19 cellular contexts compared by ENCODE assay signal in the genomic region with DNA sequence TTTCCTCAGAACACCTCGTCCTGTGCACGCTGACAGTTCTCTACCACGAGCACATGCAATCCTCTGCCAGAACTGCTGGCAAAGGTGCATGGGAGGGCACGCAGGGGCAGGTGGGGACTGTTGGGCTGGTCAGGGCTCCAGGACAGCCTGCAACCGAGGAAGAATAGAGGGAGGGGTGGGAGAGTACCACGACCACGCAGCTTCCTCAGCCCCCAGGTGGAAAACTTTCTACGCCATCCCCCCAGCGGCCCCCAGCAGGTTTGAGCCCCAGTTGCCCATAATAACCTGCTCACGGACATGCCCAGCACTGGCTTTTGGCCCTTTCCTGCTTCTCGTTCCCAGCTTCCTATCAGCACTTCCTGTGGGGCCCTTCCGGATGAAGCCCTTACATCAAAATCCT.
A peak's percentile ranks its signal among the peaks of the same experiment; 100 is the strongest.
DNase-seq lines count a peak whose midpoint lies in the region; ATAC-seq, FAIRE-seq and TF ChIP-seq lines count a peak whose summit lies in the region.
"Had no signal": no experiment of that assay in that cellular context is flagged by ENCODE, and none has a peak within 500 bp of the region (broad histone marks: within the 10 kb centered on the region; RNA-seq: fewer than 3 reads in every experiment).

No MANE protein-coding gene starts in this region.

- no peak overlapping the region for H2BK15ac ChIP-seq in H9 (ENCODE audit: low read depth, low read length)

- no peaks in the 10 kb centered on the region for H3K36me3 Mint-ChIP-seq in H9 (ENCODE audit: insufficient read depth in 1 of 3, low read depth in 3 of 3)
- H3K36me3 Mint-ChIP-seq: CD4-positive, alpha-beta memory T cell had no signal

- H2AK5ac ChIP-seq in H9 (ENCODE audit: insufficient read length, low read length) (no peak overlapping the region), trophoblast cell (ENCODE audit: low read length) (no peak overlapping the region)

- no peaks in the 10 kb centered on the region for H3K27me3 Mint-ChIP-seq in H9 (ENCODE audit: low read depth)

- POLR2A ChIA-PET in endothelial cell of umbilical vein (lab: Charles Lee), result no interaction called here

- H3K27me3 ChIP-seq in BLaER1 (no peaks in the 10 kb centered on the region), H9 (ENCODE audit: insufficient read depth, low read length) (0 out of 2 replicates have a peak, but pooled peaks cover 2% of the 10 kb centered on the region), endothelial cell of umbilical vein (ENCODE audit: control insufficient read depth in 2 of 2, insufficient read depth in 2 of 2, low read length in 2 of 2) (peaks cover 4% of the 10 kb centered on the region in 2 experiments), trophoblast cell (ENCODE audit: insufficient read depth, low read length) (no peaks in the 10 kb centered on the region)

- no peak for TF ChIP-seq CTCF in H9 (conservative IDR thresholded peaks at IDR 0.05)
- no peak for TF ChIP-seq CTCF in endothelial cell of umbilical vein (IDR thresholded peaks at IDR 0.05; ENCODE audit: extremely low read depth in 1 of 2, insufficient read depth in 1 of 2, low read depth in 1 of 2, low read length in 2 of 2)

- peak; percentile 62 for FAIRE-seq in endothelial cell of umbilical vein (lab: Jason Lieb, UNC)
- FAIRE-seq: G401.6, GM12891 had no signal

- H3T11ph ChIP-seq in H9 (ENCODE audit: low read length), result no peak overlapping the region

- dilution Hi-C loops in endothelial cell of umbilical vein (cut with MboI; ENCODE audit: extremely low pct_ligation_motif_present, low sequenced_read_pairs), result no loop called here

- H3K4me3 Mint-ChIP-seq in H9, result no peak overlapping the region
- H3K4me3 Mint-ChIP-seq: CD4-positive, alpha-beta memory T cell; GM23338; HFFc6 had no signal

- H3K79me2 ChIP-seq in H9 (ENCODE audit: insufficient read depth, low read length) (no peaks in the 10 kb centered on the region), endothelial cell of umbilical vein (ENCODE audit: control insufficient read depth, insufficient read depth, low read length) (no peaks in the 10 kb centered on the region), trophoblast cell (ENCODE audit: control insufficient read depth, insufficient read depth, low read length, poor library complexity) (no peaks in the 10 kb centered on the region)

- H3K9me1 ChIP-seq in endothelial cell of umbilical vein (replicated peaks; ENCODE audit: control insufficient read depth, extremely low read depth, insufficient read depth, low read length), result no peaks in the 10 kb centered on the region

- H2BK120ac ChIP-seq in H9 (ENCODE audit: low read depth, low read length, poor library complexity, severe bottlenecking) (no peak overlapping the region), trophoblast cell (ENCODE audit: insufficient read depth, low read length, poor library complexity) (no peak overlapping the region)

- H3K18ac ChIP-seq in H9 (ENCODE audit: insufficient read length, low read depth, low read length) (peak overlapping the region; percentile 39), trophoblast cell (ENCODE audit: low read length) (no peak overlapping the region)

- ATAC-seq in HG03196 (IDR thresholded peaks at IDR 0.05; ENCODE audit: unreplicated experiment), result no peak
- ATAC-seq: GM23338 had no signal

- CTCF ChIA-PET in endothelial cell of umbilical vein (lab: Charles Lee), result interaction anchor here (0.8 to 1.6 kb wide), 7 partner anchors 10 to 553 kb away, joined by 3 to 6 read pairs (median 3); no protein-coding TSS in a partner anchor

- no peak overlapping the region for H2AFZ ChIP-seq in H9 (ENCODE audit: low read length)
- peak overlapping the region; percentile 68 for H2AFZ ChIP-seq in endothelial cell of umbilical vein (ENCODE audit: low read depth, low read length)
- H2AFZ ChIP-seq in trophoblast cell (ENCODE audit: insufficient read depth, low read length, poor library complexity), result no peak overlapping the region
- H2AFZ ChIP-seq: GM23338 had no signal

- no peak overlapping the region for H2BK20ac ChIP-seq in H9 (ENCODE audit: low read depth, low read length, poor library complexity, severe bottlenecking)

- H3K36me3 ChIP-seq in BLaER1 (no peaks in the 10 kb centered on the region), endothelial cell of umbilical vein (ENCODE audit: control insufficient read depth in 2 of 2, extremely low read depth in 1 of 2, insufficient read depth in 2 of 2, low read length in 2 of 2) (no peaks in the 10 kb centered on the region), trophoblast cell (ENCODE audit: control insufficient read depth in 1 of 2, insufficient read depth in 2 of 2, low read length in 2 of 2) (no peaks in the 10 kb centered on the region)

- H3K4me3 ChIP-seq in BLaER1, result no peak overlapping the region
- H3K4me3 ChIP-seq in endothelial cell of umbilical vein (replicated peaks in 1 of 3; ENCODE audit: insufficient read depth in 1 of 3, low read depth in 1 of 3, low read length in 3 of 3), result no peak overlapping the region
- H3K4me3 ChIP-seq in trophoblast cell (ENCODE audit: low read depth, low read length), result no peak overlapping the region
- H3K4me3 ChIP-seq: GM23338 had no signal

- H3K4ac ChIP-seq in H9 (ENCODE audit: low read depth, low read length) (no peak overlapping the region), trophoblast cell (ENCODE audit: low read depth, low read length) (no peak overlapping the region)

- H3K4me2 ChIP-seq in BLaER1 (peak overlapping the region; percentile 21), H9 (ENCODE audit: insufficient read depth, insufficient read length, low read length) (no peak overlapping the region), endothelial cell of umbilical vein (ENCODE audit: insufficient read depth, low read length) (peak overlapping the region; percentile 26), trophoblast cell (ENCODE audit: low read length) (no peak overlapping the region)
- H3K4me2 ChIP-seq: GM23338 had no signal

- no peaks in the 10 kb centered on the region for H3K9me3 Mint-ChIP-seq in H9
- H3K9me3 Mint-ChIP-seq: CD4-positive, alpha-beta memory T cell; GM23338; HFFc6 had no signal

- H3K9ac ChIP-seq in BLaER1, result no peak overlapping the region
- H3K9ac ChIP-seq in H9 (ENCODE audit: extremely low read depth, insufficient read length, low read length), result no peak overlapping the region
- no peak overlapping the region for H3K9ac ChIP-seq in endothelial cell of umbilical vein (replicated peaks; ENCODE audit: extremely low read depth, insufficient read depth, low read length)
- peak overlapping the region; percentile 2 for H3K9ac ChIP-seq in trophoblast cell (ENCODE audit: low read length)

- no TSS peak for BruUV-seq in endothelial cell of umbilical vein (replicated peaks; lab: Mats Ljungman, UMichigan)

- no peak overlapping the region for H4K12ac ChIP-seq in trophoblast cell (ENCODE audit: low read depth, low read length)

- no peak for TF ChIP-seq POLR2A in endothelial cell of umbilical vein (IDR thresholded peaks at IDR 0.05; ENCODE audit: low read depth, low read length)

- no CpG with 5 or more reads among the region's 12 CpGs for WGBS in H9 (ENCODE audit: extremely low coverage, insufficient read length, low lambda C conversion rate)
- no CpG with 5 or more reads among the region's 12 CpGs for WGBS in trophoblast cell (ENCODE audit: extremely low coverage, insufficient coverage, insufficient read length)

- no peak overlapping the region for H4K5ac ChIP-seq in H9 (ENCODE audit: insufficient read length, low read depth, low read length)

- H3K14ac ChIP-seq in H9 (ENCODE audit: insufficient read depth, low read length), result no peak overlapping the region
- H3K14ac ChIP-seq in trophoblast cell (ENCODE audit: low read length), result no peak overlapping the region

- peaks cover 6 to 12% of the 10 kb centered on the region in 2 experiments for H3K4me1 Mint-ChIP-seq in H9
- H3K4me1 Mint-ChIP-seq: CD4-positive, alpha-beta memory T cell had no signal

- H2BK5ac ChIP-seq in H9 (ENCODE audit: insufficient read length, low read length) (no peak overlapping the region), trophoblast cell (ENCODE audit: low read depth, low read length, poor library complexity) (no peak overlapping the region)

- H3K56ac ChIP-seq in H9 (ENCODE audit: insufficient read length, low read depth, low read length), result no peak overlapping the region

- H3K27ac ChIP-seq in BLaER1, result no peak overlapping the region
- no peak overlapping the region for H3K27ac ChIP-seq in H9 (ENCODE audit: insufficient read length, low read depth, low read length)
- no peak overlapping the region for H3K27ac ChIP-seq in endothelial cell of umbilical vein (ENCODE audit: insufficient read depth, low read depth, low read length)
- no peak overlapping the region for H3K27ac ChIP-seq in trophoblast cell (ENCODE audit: low read depth, low read length)
- H3K27ac ChIP-seq: C4-2B had no signal

- no peak overlapping the region for H4K8ac ChIP-seq in H9 (replicated peaks; ENCODE audit: insufficient read length, low read depth, low read length)
- no peak overlapping the region for H4K8ac ChIP-seq in trophoblast cell (ENCODE audit: low read depth, low read length)

- H3K79me1 ChIP-seq in H9 (ENCODE audit: insufficient read depth, low read depth, low read length, poor library complexity, severe bottlenecking), result no peaks in the 10 kb centered on the region
- H3K79me1 ChIP-seq in trophoblast cell (ENCODE audit: low read length), result no peaks in the 10 kb centered on the region

- H3K9me3 ChIP-seq in BLaER1, result no peaks in the 10 kb centered on the region
- H3K9me3 ChIP-seq in H9 (ENCODE audit: control insufficient read depth, low read depth, low read length), result no peaks in the 10 kb centered on the region
- H3K9me3 ChIP-seq in endothelial cell of umbilical vein (replicated peaks; ENCODE audit: control insufficient read depth, insufficient read depth, low read length), result no peaks in the 10 kb centered on the region
- H3K9me3 ChIP-seq in trophoblast cell (ENCODE audit: insufficient read depth, low read depth, low read length), result no peaks in the 10 kb centered on the region

- H2BK12ac ChIP-seq in H9 (ENCODE audit: insufficient read length, low read depth, low read length) (no peak overlapping the region), trophoblast cell (ENCODE audit: low read length) (no peak overlapping the region)

- H3K23me2 ChIP-seq in H9 (ENCODE audit: insufficient read length, low read depth, low read length, poor library complexity, severe bottlenecking), result no peaks in the 10 kb centered on the region

- no peak for DNase-seq in H9
- no peak for DNase-seq in endothelial cell of umbilical vein (ENCODE audit: low read depth, low spot score)
- DNase-seq in trophoblast cell, result no peak
- DNase-seq in SKM-1 (lab: John Stamatoyannopoulos, UW; ENCODE audit: unreplicated experiment), result no peak
- no peak for DNase-seq in NCI-H2171 (lab: John Stamatoyannopoulos, UW)
- DNase-seq: ACHN; CD4-positive, alpha-beta memory T cell; DMS153; DMS79 treated with DMSO at 0.1 percent for 48 hours; EL; HCEC 1CT; HFFc6; IMR-90 had no signal

- intact Hi-C loops in endothelial cell of umbilical vein (cut with micrococcal nuclease), result no loop called here

- no peaks in the 10 kb centered on the region for H4K20me1 ChIP-seq in BLaER1
- H4K20me1 ChIP-seq in H9 (ENCODE audit: control insufficient read depth, insufficient read depth, insufficient read length), result no peaks in the 10 kb centered on the region
- no peaks in the 10 kb centered on the region for H4K20me1 ChIP-seq in endothelial cell of umbilical vein (replicated peaks; ENCODE audit: control insufficient read depth, extremely low read depth, insufficient read depth, low read length)

- peaks cover 7% of the 10 kb centered on the region for H3K4me1 ChIP-seq in BLaER1
- no peaks in the 10 kb centered on the region; the same call in 1 of the 2 replicates for H3K4me1 ChIP-seq in H9 (ENCODE audit: insufficient read depth, low read length)
- H3K4me1 ChIP-seq in endothelial cell of umbilical vein (ENCODE audit: control insufficient read depth, extremely low read depth, insufficient read depth, low read length), result peaks cover 5% of the 10 kb centered on the region
- H3K4me1 ChIP-seq in trophoblast cell (ENCODE audit: control insufficient read depth in 1 of 2, insufficient read depth in 2 of 2, low read length in 2 of 2), result peaks cover 0 to 3% of the 10 kb centered on the region in 2 experiments

- H3K23ac ChIP-seq in H9 (ENCODE audit: insufficient read length, low read depth, low read length), result no peak overlapping the region
- no peak overlapping the region for H3K23ac ChIP-seq in trophoblast cell (ENCODE audit: low read length)

- no peak overlapping the region for H3K27ac Mint-ChIP-seq in H9
- H3K27ac Mint-ChIP-seq: CD4-positive, alpha-beta memory T cell; GM23338; HFFc6 had no signal

- H4K91ac ChIP-seq in H9 (ENCODE audit: insufficient read length, low read depth, low read length) (no peak overlapping the region), trophoblast cell (ENCODE audit: low read depth, low read length) (no peak overlapping the region)

Comparison
In these comparisons a context has a peak if more than half of its experiments do, and no peak if none do; other contexts are left out.
1. H3K4me2 ChIP-seq: peak in BLaER1 (single experiment) and endothelial cell of umbilical vein (single experiment); none in H9 (single experiment) and trophoblast cell (single experiment).